Comparison of ENCODE assay signal across 12 cellular contexts in genomic region chr14:74582910-74583581, GRCh38. TPM values are rescaled to one million over a fixed set of nuclear protein-coding genes. Genes with fewer than 3 reads are reported as not detected.
A peak's percentile ranks its signal among the peaks of the same experiment; 100 is the strongest.
DNase-seq lines count a peak whose midpoint lies in the region; ATAC-seq and TF ChIP-seq lines count a peak whose summit lies in the region.
"Had no signal": no experiment of that assay in that cellular context is flagged by ENCODE, and none has a peak within 500 bp of the region (broad histone marks: within the 10 kb centered on the region; RNA-seq: fewer than 3 reads in every experiment).

No MANE protein-coding gene starts in this region.

- ATAC-seq in Right ventricle myocardium superior (ENCODE audit: poor library complexity) (peak; percentile 84), gastrocnemius medialis (peak; percentile 52 to 58)
- ATAC-seq: CD8-positive, alpha-beta T cell; left colon had no signal

- DNase-seq in GM03348 (ENCODE audit: low spot score) (peak; percentile 20), brain pericyte (ENCODE audit: low read depth, low spot score) (peak; percentile 50), Right ventricle myocardium superior (peak; percentile 72), gastrocnemius medialis (peak in 1 of 2 donors; percentile 52), KBM-7 (no peak), AML-193 (lab: John Stamatoyannopoulos, UW) (no peak), CD1c-positive myeloid dendritic cell (ENCODE audit: extremely low spot score) (no peak)
- no peak for DNase-seq in stimulated activated CD8-positive, alpha-beta memory T cell treated with anti-CD3 and anti-CD28 coated beads, Interleukin-4, amount 100 ng/mL, for 48 hours
- DNase-seq: CD8-positive, alpha-beta T cell; left colon; NCI-H1048 had no signal

- H3K36me3 ChIP-seq in gastrocnemius medialis, result no peaks in the 10 kb centered on the region
- H3K36me3 ChIP-seq: prostate gland had no signal

- in situ Hi-C loops in gastrocnemius medialis (cut with MboI; ENCODE audit: low sequenced_read_pairs in 4 of 4), result no loop called here
- in situ Hi-C loops in KBM-7 (cut with MboI; ENCODE audit: low pct_unique_long_range_greater_than_20kb, low sequenced_read_pairs), result no loop called here

- H3K4me1 ChIP-seq in gastrocnemius medialis, result peaks cover 12 to 17% of the 10 kb centered on the region in 2 donors
- H3K4me1 ChIP-seq: prostate gland had no signal

- intact Hi-C loops in Right ventricle myocardium superior (cut with DNase I) (no loop called here), gastrocnemius medialis (cut with DNase I; ENCODE audit: low total_unique reads) (no loop called here)

- H3K4me3 ChIP-seq in gastrocnemius medialis, result no peak overlapping the region
- H3K4me3 ChIP-seq: prostate gland had no signal

- peak overlapping the region in 1 of 4 donors; percentile 33 for H3K27ac ChIP-seq in gastrocnemius medialis
- H3K27ac ChIP-seq: prostate gland had no signal

- H3K9me3 ChIP-seq in gastrocnemius medialis, result no peaks in the 10 kb centered on the region
- H3K9me3 ChIP-seq: prostate gland had no signal

- TF ChIP-seq CTCF in gastrocnemius medialis (IDR thresholded peaks at IDR 0.05 in 4 of 5, conservative IDR thresholded peaks at IDR 0.05 in 1 of 5), result no peak

- TF ChIP-seq POLR2A in gastrocnemius medialis (IDR thresholded peaks at IDR 0.05), result no peak

- no peaks in the 10 kb centered on the region for H3K27me3 ChIP-seq in gastrocnemius medialis

RNA-seq across cellular contexts. Expression of gene LTBP2, which starts 29.0 kb away (rescaled TPM):
- 11.9 TPM for total RNA-seq in Right ventricle myocardium superior
- 10 to 100 TPM; 19.8 to 51.9 (median 28.8) TPM for total RNA-seq in gastrocnemius medialis

Comparison
In these comparisons a context has a peak if more than half of its experiments do, and no peak if none do; other contexts are left out.
1. DNase-seq: peak in GM03348 (single experiment), brain pericyte (single experiment) and Right ventricle myocardium superior (single experiment); none in KBM-7 (single experiment), AML-193 (0 of 2), stimulated activated CD8-positive, alpha-beta memory T cell treated with anti-CD3 and anti-CD28 coated beads, Interleukin-4, amount 100 ng/mL, for 48 hours (single experiment) and CD1c-positive myeloid dendritic cell (single experiment).